10 cellular contexts compared by ENCODE assay signal in the genomic region with DNA sequence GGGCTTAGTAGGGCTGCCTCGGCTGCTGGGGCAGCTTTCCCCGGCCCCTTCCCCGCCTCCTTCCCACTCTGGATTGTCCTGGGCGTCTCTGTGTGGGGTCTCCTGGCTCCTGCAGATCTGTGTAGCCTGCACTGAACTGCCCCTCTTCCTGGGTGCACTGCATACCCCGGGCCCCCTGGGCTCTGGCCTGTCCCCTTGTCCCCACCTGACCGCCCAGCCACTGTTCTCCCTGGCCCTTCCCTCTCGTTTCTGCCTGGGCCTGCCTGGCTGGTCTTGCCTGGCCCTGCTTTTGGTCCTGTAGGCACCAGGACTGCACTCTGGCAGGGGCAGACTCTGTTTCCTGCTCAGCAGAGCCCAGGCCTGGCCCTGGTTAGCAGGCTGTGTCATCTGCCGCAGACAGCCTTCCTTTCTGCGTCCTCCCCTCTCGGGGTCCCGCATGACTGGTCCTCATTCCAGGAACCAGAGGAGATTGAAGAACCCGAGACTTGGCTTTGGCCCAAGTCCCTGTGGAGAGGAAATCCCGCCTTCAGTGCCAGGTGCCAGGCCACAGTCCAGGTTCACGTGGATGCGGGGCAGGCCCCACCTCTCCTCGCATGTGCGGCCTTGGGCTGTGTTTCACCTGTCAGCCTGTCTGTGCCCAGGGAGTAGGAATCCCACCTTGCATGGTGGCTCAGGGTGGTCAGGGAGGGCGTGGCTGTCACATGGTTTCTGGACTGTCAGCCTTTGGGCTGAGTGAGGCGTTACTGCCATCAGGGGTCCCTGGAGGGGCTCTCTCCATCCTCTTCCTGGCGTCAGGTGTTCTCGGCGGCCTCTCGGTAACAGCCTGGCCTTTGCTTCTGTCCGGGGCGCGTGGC. TPM values are rescaled to one million over a fixed set of nuclear protein-coding genes. Genes with fewer than 3 reads are reported as not detected.
DNase-seq lines count a peak whose midpoint lies in the region; ATAC-seq and TF ChIP-seq lines count a peak whose summit lies in the region.
"Had no signal": no experiment of that assay in that cellular context is flagged by ENCODE, and none has a peak within 500 bp of the region (broad histone marks: within the 10 kb centered on the region; RNA-seq: fewer than 3 reads in every experiment).

No MANE protein-coding gene starts in this region.

- H4K20me1 ChIP-seq in GM23338 (replicated peaks; ENCODE audit: insufficient read depth), result peaks cover 3% of the 10 kb centered on the region

- H3K9me2 ChIP-seq in GM23338 (ENCODE audit: insufficient read depth), result no peaks in the 10 kb centered on the region

- intact Hi-C loops in activated naive CD4-positive, alpha-beta T cell treated with anti-CD3 and anti-CD28 coated beads for 36 hours (cut with micrococcal nuclease), result no loop called here

- no peaks in the 10 kb centered on the region for H3K27me3 ChIP-seq in upper lobe of left lung
- no peaks in the 10 kb centered on the region for H3K27me3 ChIP-seq in GM23338 (ENCODE audit: insufficient read depth)

- H3K4me2 ChIP-seq in GM23338, result no peak overlapping the region

- CTCF ChIA-PET in activated naive CD4-positive, alpha-beta T cell treated with anti-CD3 and anti-CD28 coated beads for 36 hours (lab: Charles Lee), result interaction anchor here (0.6 kb wide), 1 partner anchor 152 kb away, joined by 6 read pairs; no protein-coding TSS in a partner anchor

- no peak overlapping the region for H2AFZ ChIP-seq in GM23338

- WGBS in upper lobe of left lung, 2 donors, result 75 to 100% methylated on average over 5 to 19 of the region's 26 CpGs

- H3K27me3 Mint-ChIP-seq in activated naive CD4-positive, alpha-beta T cell treated with anti-CD3 and anti-CD28 coated beads for 36 hours (ENCODE audit: low read depth), result no peaks in the 10 kb centered on the region
- peaks cover 10% of the 10 kb centered on the region for H3K27me3 Mint-ChIP-seq in GM23338 (ENCODE audit: insufficient read depth, low read depth, poor library complexity)

- H3F3A ChIP-seq in GM23338 (replicated peaks; ENCODE audit: low read depth), result no peaks in the 10 kb centered on the region

- ATAC-seq in upper lobe of left lung (ENCODE audit: low FRiP score in 2 of 2) (no peak), GM18867 (IDR thresholded peaks at IDR 0.05; ENCODE audit: unreplicated experiment) (no peak), GM23338 (no peak)

- no peaks in the 10 kb centered on the region for H3K36me3 ChIP-seq in upper lobe of left lung
- H3K36me3 ChIP-seq in GM23338 (ENCODE audit: insufficient read depth), result no peaks in the 10 kb centered on the region

- DNase-seq in activated naive CD4-positive, alpha-beta T cell treated with anti-CD3 and anti-CD28 coated beads for 36 hours, result peak; percentile 29
- no peak for DNase-seq in activated naive CD4-positive, alpha-beta T cell (lab: John Stamatoyannopoulos, UW)
- DNase-seq in NCI-H69 (lab: John Stamatoyannopoulos, UW) (peak; percentile 33), kidney glomerular epithelial cell (lab: John Stamatoyannopoulos, UW) (peak; percentile 89), upper lobe of left lung (peak; percentile 50), GM23338 (ENCODE audit: low spot score) (no peak), cerebellar nuclear complex (lab: John Stamatoyannopoulos, UW) (no peak)
- DNase-seq: NCI-H774 had no signal

- peaks cover 74% of the 10 kb centered on the region for H3K79me2 ChIP-seq in GM23338 (replicated peaks; ENCODE audit: insufficient read depth)

- no peaks in the 10 kb centered on the region for H3K9me3 Mint-ChIP-seq in activated naive CD4-positive, alpha-beta T cell treated with anti-CD3 and anti-CD28 coated beads for 36 hours
- H3K9me3 Mint-ChIP-seq in GM23338, result no peaks in the 10 kb centered on the region

- peaks cover 5% of the 10 kb centered on the region for H3K36me3 Mint-ChIP-seq in activated naive CD4-positive, alpha-beta T cell treated with anti-CD3 and anti-CD28 coated beads for 36 hours (ENCODE audit: low read depth)
- H3K36me3 Mint-ChIP-seq in GM23338 (ENCODE audit: low read depth), result no peaks in the 10 kb centered on the region

- no peak for TF ChIP-seq POLR2A in upper lobe of left lung (IDR thresholded peaks at IDR 0.05)

- H3K4me3 ChIP-seq in upper lobe of left lung, result no peak overlapping the region
- no peak overlapping the region for H3K4me3 ChIP-seq in GM23338

- TF ChIP-seq CTCF in upper lobe of left lung (IDR thresholded peaks at IDR 0.05) (no peak), GM23338 (conservative IDR thresholded peaks at IDR 0.05; ENCODE audit: low read depth in 2 of 2) (no peak)

- H3K27ac ChIP-seq in upper lobe of left lung (no peak overlapping the region), GM23338 (ENCODE audit: low read depth) (no peak overlapping the region)
- H3K27ac ChIP-seq: epithelial cell of prostate had no signal

- H3K4me1 ChIP-seq in upper lobe of left lung (peaks cover 38 to 75% (median 57%) of the 10 kb centered on the region in 4 donors), GM23338 (ENCODE audit: insufficient read depth) (0 out of 2 replicates have a peak, but pooled peaks cover under 1% of the 10 kb centered on the region)

- peaks cover 76% of the 10 kb centered on the region for H3K4me1 Mint-ChIP-seq in activated naive CD4-positive, alpha-beta T cell treated with anti-CD3 and anti-CD28 coated beads for 36 hours (ENCODE audit: low read depth)
- peaks cover 22% of the 10 kb centered on the region for H3K4me1 Mint-ChIP-seq in GM23338

- peak overlapping the region; percentile 46 for H3K27ac Mint-ChIP-seq in activated naive CD4-positive, alpha-beta T cell treated with anti-CD3 and anti-CD28 coated beads for 36 hours
- no peak overlapping the region for H3K27ac Mint-ChIP-seq in GM23338

- TF ChIP-seq EP300 in upper lobe of left lung (IDR thresholded peaks at IDR 0.05), result no peak

- no peaks in the 10 kb centered on the region for H3K9me3 ChIP-seq in upper lobe of left lung

- no peak overlapping the region for H3K4me3 Mint-ChIP-seq in activated naive CD4-positive, alpha-beta T cell treated with anti-CD3 and anti-CD28 coated beads for 36 hours
- H3K4me3 Mint-ChIP-seq in GM23338, result no peak overlapping the region

TF ChIP-seq in GM23338, 12 proteins besides CTCF, POLR2A, EP300 and RAD21 (continues in another document):
- TF ChIP-seq ZNF114 (CRISPR knock-in tag; IDR thresholded peaks at IDR 0.05), result no peak
- no peak for TF ChIP-seq STAT1 (IDR thresholded peaks at IDR 0.05; ENCODE audit: unreplicated experiment)
- TF ChIP-seq, protein P1, sequence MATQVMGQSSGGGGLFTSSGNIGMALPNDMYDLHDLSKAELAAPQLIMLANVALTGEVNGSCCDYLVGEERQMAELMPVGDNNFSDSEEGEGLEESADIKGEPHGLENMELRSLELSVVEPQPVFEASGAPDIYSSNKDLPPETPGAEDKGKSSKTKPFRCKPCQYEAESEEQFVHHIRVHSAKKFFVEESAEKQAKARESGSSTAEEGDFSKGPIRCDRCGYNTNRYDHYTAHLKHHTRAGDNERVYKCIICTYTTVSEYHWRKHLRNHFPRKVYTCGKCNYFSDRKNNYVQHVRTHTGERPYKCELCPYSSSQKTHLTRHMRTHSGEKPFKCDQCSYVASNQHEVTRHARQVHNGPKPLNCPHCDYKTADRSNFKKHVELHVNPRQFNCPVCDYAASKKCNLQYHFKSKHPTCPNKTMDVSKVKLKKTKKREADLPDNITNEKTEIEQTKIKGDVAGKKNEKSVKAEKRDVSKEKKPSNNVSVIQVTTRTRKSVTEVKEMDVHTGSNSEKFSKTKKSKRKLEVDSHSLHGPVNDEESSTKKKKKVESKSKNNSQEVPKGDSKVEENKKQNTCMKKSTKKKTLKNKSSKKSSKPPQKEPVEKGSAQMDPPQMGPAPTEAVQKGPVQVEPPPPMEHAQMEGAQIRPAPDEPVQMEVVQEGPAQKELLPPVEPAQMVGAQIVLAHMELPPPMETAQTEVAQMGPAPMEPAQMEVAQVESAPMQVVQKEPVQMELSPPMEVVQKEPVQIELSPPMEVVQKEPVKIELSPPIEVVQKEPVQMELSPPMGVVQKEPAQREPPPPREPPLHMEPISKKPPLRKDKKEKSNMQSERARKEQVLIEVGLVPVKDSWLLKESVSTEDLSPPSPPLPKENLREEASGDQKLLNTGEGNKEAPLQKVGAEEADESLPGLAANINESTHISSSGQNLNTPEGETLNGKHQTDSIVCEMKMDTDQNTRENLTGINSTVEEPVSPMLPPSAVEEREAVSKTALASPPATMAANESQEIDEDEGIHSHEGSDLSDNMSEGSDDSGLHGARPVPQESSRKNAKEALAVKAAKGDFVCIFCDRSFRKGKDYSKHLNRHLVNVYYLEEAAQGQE (IDR thresholded peaks at IDR 0.05; ENCODE audit: unreplicated experiment), result no peak
- no peak for TF ChIP-seq ZNF331 (CRISPR knock-in tag; IDR thresholded peaks at IDR 0.05; ENCODE audit: low read depth)
- TF ChIP-seq NANOG (IDR thresholded peaks at IDR 0.05; ENCODE audit: borderline replicate concordance), result no peak
- TF ChIP-seq EZH2 (IDR thresholded peaks at IDR 0.05; ENCODE audit: low read depth, unreplicated experiment), result no peak
- no peak for TF ChIP-seq EZH2phosphoT487 (IDR thresholded peaks at IDR 0.05; ENCODE audit: unreplicated experiment)
- TF ChIP-seq JUNB (IDR thresholded peaks at IDR 0.05; ENCODE audit: unreplicated experiment), result no peak
- TF ChIP-seq POLR2AphosphoS5 (IDR thresholded peaks at IDR 0.05; ENCODE audit: low read depth), result no peak

RNA-seq across cellular contexts. Expression of a gene that starts 9.2 kb away (rescaled TPM):
- total RNA-seq in activated naive CD4-positive, alpha-beta T cell treated with anti-CD3 and anti-CD28 coated beads for 36 hours, result 10 to 100 TPM; 17.3 to 19.5 TPM
- 10 to 100 TPM; 28.6 to 81.7 (median 44.8) TPM for total RNA-seq in upper lobe of left lung
- 40.6 and 42.5 TPM in 2 replicates for total RNA-seq in GM23338 (2014; rRNA removed; shearing (Covaris generic))
- polyA plus RNA-seq in GM23338 (2016; fragmentation: Nextera tagmentation; extraction: Ambion mirVana), result 5.6 and 5.9 TPM in 2 replicates

Comparison
In these comparisons a context has a peak if more than half of its experiments do, and no peak if none do; other contexts are left out.
1. DNase-seq: peak in activated naive CD4-positive, alpha-beta T cell treated with anti-CD3 and anti-CD28 coated beads for 36 hours (single experiment), NCI-H69 (single experiment), kidney glomerular epithelial cell (single experiment) and upper lobe of left lung (2 of 2); none in activated naive CD4-positive, alpha-beta T cell (0 of 4), GM23338 (single experiment) and cerebellar nuclear complex (0 of 2).